21 cellular contexts compared by ENCODE assay signal in genomic region chr1:238343869-238344268, GRCh38.
"Had no signal": no experiment of that assay in that cellular context is flagged by ENCODE, and none has a peak within 500 bp of the region (broad histone marks: within the 10 kb centered on the region; RNA-seq: fewer than 3 reads in every experiment).

No MANE protein-coding gene starts in this region.

- H3K36me3 ChIP-seq: SJSA1 had no signal

- H3K27ac ChIP-seq: KMS-11, SJSA1, SK-N-MC had no signal

- H3K4me3 ChIP-seq: SJSA1, SK-N-MC had no signal

- H3K27me3 ChIP-seq: SJSA1 had no signal

- H3K4me1 ChIP-seq: SJSA1 had no signal

- DNase-seq: IMR-90, Kasumi-1, MM.1S, NCI-H1092 treated with DMSO at 0.1 percent for 48 hours, NCI-H1436, NCI-H187, NCI-H2029, NCI-H2081 treated with DMSO at 0.1 percent for 48 hours, NCI-H2171, NCI-H226, NCI-H446, NCI-H510A, NCI-H524 treated with DMSO at 0.1 percent for 48 hours, NCI-H69, NCI-H774, Right ventricle myocardium superior, RPMI8226, SIG-M5 had no signal
